Comparison of ENCODE assay signal across 41 cellular contexts in genomic region chr6:57006101-57006500, GRCh38. TPM values are rescaled to one million over a fixed set of nuclear protein-coding genes. Genes with fewer than 3 reads are reported as not detected.
"Had no signal": no experiment of that assay in that cellular context is flagged by ENCODE, and none has a peak within 500 bp of the region (broad histone marks: within the 10 kb centered on the region; RNA-seq: fewer than 3 reads in every experiment).

No MANE protein-coding gene starts in this region.

- H3K36me3 ChIP-seq: adrenal gland, brain microvascular endothelial cell, breast epithelium, cardiac muscle cell, colonic mucosa had no signal

- H3K4me3 ChIP-seq: adrenal gland, body of pancreas, breast epithelium, cardiac muscle cell, colonic mucosa had no signal

- H3K27me3 ChIP-seq: adrenal gland, body of pancreas, brain microvascular endothelial cell, breast epithelium, cardiac muscle cell, colonic mucosa had no signal

- H3K4me3 Mint-ChIP-seq: activated B cell treated with CpG ODN at 0.5 μM for 24 hours; activated CD4-positive, alpha-beta memory T cell treated with anti-CD3 and anti-CD28 coated beads for 36 hours; activated CD4-positive, alpha-beta T cell treated with anti-CD3 and anti-CD28 coated beads, Interleukin-2, amount 10 ng/mL, durations not matched to agents 24 days and 14 days; activated CD8-positive, alpha-beta T cell treated with anti-CD3 and anti-CD28 coated beads for 36 hours; activated naive CD4-positive, alpha-beta T cell treated with anti-CD3 and anti-CD28 coated beads for 36 hours; activated naive CD8-positive, alpha-beta T cell treated with anti-CD3 and anti-CD28 coated beads for 36 hours; activated T-cell treated with anti-CD3 and anti-CD28 coated beads, Interleukin-2, amount 50 U/mL, for 4 hours; activated T-cell treated with anti-CD3 and anti-CD28 coated beads, Interleukin-2, amount 50 U/mL, for 72 hours; activated T-helper 1 cell treated with anti-CD3 and anti-CD28 coated beads, Interleukin-12 subunit alpha, Interleukin-12 subunit beta, Interleukin-2, Interleukin-4 antibody, amounts not matched to agents 30 ng/mL and 10 ng/mL and 1 ng/mL, durations not matched to agents 14 hours and 24 hours and 36 hours; activated T-helper 17 cell treated with anti-CD3 and anti-CD28 coated beads, Interleukin-2, amount 50 U/mL, for 72 hours; central memory CD8-positive, alpha-beta T cell; T-helper 1 cell treated with Interleukin-12 subunit alpha and Interleukin-12 subunit beta and Interleukin-4 antibody, amounts not matched to agents 30 μg/mL and 1 μg/mL, for 36 hours; T-helper 2 cell treated with Interferon-gamma antibody and Interleukin-4, amounts not matched to agents 5 μg/mL and 100 μg/mL, for 36 hours had no signal

- H3K9me3 Mint-ChIP-seq: activated B cell treated with CpG ODN at 0.5 μM for 24 hours; activated CD4-positive, alpha-beta memory T cell treated with anti-CD3 and anti-CD28 coated beads for 36 hours; activated CD4-positive, alpha-beta T cell treated with anti-CD3 and anti-CD28 coated beads, Interleukin-2, amount 10 ng/mL, durations not matched to agents 24 days and 14 days; activated CD8-positive, alpha-beta T cell treated with anti-CD3 and anti-CD28 coated beads for 36 hours; activated naive CD4-positive, alpha-beta T cell treated with anti-CD3 and anti-CD28 coated beads for 36 hours; activated naive CD4-positive, alpha-beta T cell treated with anti-CD3 and anti-CD28 coated beads, Interleukin-2, amount 50 U/mL, for 72 hours; activated naive CD8-positive, alpha-beta T cell treated with anti-CD3 and anti-CD28 coated beads for 36 hours; activated T-cell treated with anti-CD3 and anti-CD28 coated beads, Interleukin-2, amount 50 U/mL, for 4 hours; activated T-cell treated with anti-CD3 and anti-CD28 coated beads, Interleukin-2, amount 50 U/mL, for 72 hours; activated T-helper 1 cell treated with anti-CD3 and anti-CD28 coated beads, Interleukin-12 subunit alpha, Interleukin-12 subunit beta, Interleukin-2, Interleukin-4 antibody, amounts not matched to agents 30 ng/mL and 10 ng/mL and 1 ng/mL, durations not matched to agents 14 hours and 24 hours and 36 hours; activated T-helper 17 cell treated with anti-CD3 and anti-CD28 coated beads, Interleukin-2, amount 50 U/mL, for 72 hours; central memory CD8-positive, alpha-beta T cell; T-helper 1 cell treated with Interleukin-12 subunit alpha and Interleukin-12 subunit beta and Interleukin-4 antibody, amounts not matched to agents 30 μg/mL and 1 μg/mL, for 36 hours; T-helper 2 cell treated with Interferon-gamma antibody and Interleukin-4, amounts not matched to agents 5 μg/mL and 100 μg/mL, for 36 hours had no signal

- H3K27ac Mint-ChIP-seq: activated B cell treated with CpG ODN at 0.5 μM for 24 hours; activated CD4-positive, alpha-beta memory T cell treated with anti-CD3 and anti-CD28 coated beads for 36 hours; activated CD4-positive, alpha-beta T cell treated with anti-CD3 and anti-CD28 coated beads, Interleukin-2, amount 10 ng/mL, durations not matched to agents 24 days and 14 days; activated CD8-positive, alpha-beta T cell treated with anti-CD3 and anti-CD28 coated beads for 36 hours; activated naive CD4-positive, alpha-beta T cell treated with anti-CD3 and anti-CD28 coated beads for 36 hours; activated naive CD4-positive, alpha-beta T cell treated with anti-CD3 and anti-CD28 coated beads, Interleukin-2, amount 50 U/mL, for 72 hours; activated naive CD8-positive, alpha-beta T cell treated with anti-CD3 and anti-CD28 coated beads for 36 hours; activated T-cell treated with anti-CD3 and anti-CD28 coated beads, Interleukin-2, amount 50 U/mL, for 72 hours; activated T-helper 1 cell treated with anti-CD3 and anti-CD28 coated beads, Interleukin-12 subunit alpha, Interleukin-12 subunit beta, Interleukin-2, Interleukin-4 antibody, amounts not matched to agents 30 ng/mL and 10 ng/mL and 1 ng/mL, durations not matched to agents 14 hours and 24 hours and 36 hours; activated T-helper 17 cell treated with anti-CD3 and anti-CD28 coated beads, Interleukin-2, amount 50 U/mL, for 72 hours; T-helper 1 cell treated with Interleukin-12 subunit alpha and Interleukin-12 subunit beta and Interleukin-4 antibody, amounts not matched to agents 30 μg/mL and 1 μg/mL, for 36 hours; T-helper 2 cell treated with Interferon-gamma antibody and Interleukin-4, amounts not matched to agents 5 μg/mL and 100 μg/mL, for 36 hours had no signal

- DNase-seq: activated B cell treated with CpG ODN at 0.5 μM for 24 hours; activated CD4-positive, alpha-beta memory T cell treated with anti-CD3 and anti-CD28 coated beads for 36 hours; activated CD4-positive, alpha-beta T cell treated with anti-CD3 and anti-CD28 coated beads for 4 hours; activated CD4-positive, alpha-beta T cell treated with anti-CD3 and anti-CD28 coated beads, Interleukin-2, amount 10 ng/mL, durations not matched to agents 24 days and 14 days; activated CD4-positive, alpha-beta T cell treated with anti-CD3 and anti-CD28 coated beads, Interleukin-2, amount 50 U/mL, for 1 hour; activated CD4-positive, alpha-beta T cell treated with anti-CD3 and anti-CD28 coated beads, Interleukin-2, amount 50 U/mL, for 4 hours; activated CD4-positive, CD25-positive, alpha-beta regulatory T cell treated with anti-CD3 and anti-CD28 coated beads, Interleukin-2, amount 50 U/mL, for 72 hours; activated CD8-positive, alpha-beta memory T cell treated with anti-CD3 and anti-CD28 coated beads, Interleukin-2, amount 50 U/mL, for 4 hours; activated CD8-positive, alpha-beta T cell treated with anti-CD3 and anti-CD28 coated beads for 36 hours; activated effector memory CD4-positive, alpha-beta T cell treated with anti-CD3 and anti-CD28 coated beads, Interleukin-2, amount 50 U/mL, for 16 hours; activated gamma-delta T cell treated with Interleukin-2 at 50 U/mL for 16 hours; activated naive CD4-positive, alpha-beta T cell; activated naive CD4-positive, alpha-beta T cell treated with anti-CD3 and anti-CD28 coated beads for 36 hours; activated naive CD4-positive, alpha-beta T cell treated with anti-CD3 and anti-CD28 coated beads, Interleukin-2, amount 50 U/mL, for 16 hours; activated naive CD8-positive, alpha-beta T cell treated with anti-CD3 and anti-CD28 coated beads for 36 hours; activated T-cell treated with anti-CD3 and anti-CD28 coated beads for 4 hours; activated T-cell treated with anti-CD3 and anti-CD28 coated beads, Interleukin-2, amount 50 U/mL, for 1 hour; activated T-cell treated with anti-CD3 and anti-CD28 coated beads, Interleukin-2, amount 50 U/mL, for 4 hours; activated T-cell treated with anti-CD3 and anti-CD28 coated beads, Interleukin-2, amount 50 U/mL, for 72 hours; adrenal gland; amygdala; aorta; body of pancreas; brain microvascular endothelial cell; caudate nucleus; cerebellar nuclear complex; colonic mucosa; T-helper 2 cell; T-helper 9 cell had no signal

- H3K4me1 Mint-ChIP-seq: activated B cell treated with CpG ODN at 0.5 μM for 24 hours; activated CD4-positive, alpha-beta T cell treated with anti-CD3 and anti-CD28 coated beads, Interleukin-2, amount 10 ng/mL, durations not matched to agents 24 days and 14 days; activated naive CD8-positive, alpha-beta T cell treated with anti-CD3 and anti-CD28 coated beads for 36 hours; activated T-helper 17 cell treated with anti-CD3 and anti-CD28 coated beads, Interleukin-2, amount 50 U/mL, for 72 hours; central memory CD8-positive, alpha-beta T cell had no signal

- ATAC-seq: activated CD8-positive, alpha-beta T cell treated with anti-CD3 and anti-CD28 coated beads for 36 hours; activated naive CD4-positive, alpha-beta T cell treated with anti-CD3 and anti-CD28 coated beads, Interleukin-2, amount 50 U/mL, for 72 hours; activated T-cell treated with anti-CD3 and anti-CD28 coated beads, Interleukin-2, amount 50 U/mL, for 4 hours; activated T-cell treated with anti-CD3 and anti-CD28 coated beads, Interleukin-2, amount 50 U/mL, for 72 hours; activated T-helper 17 cell treated with anti-CD3 and anti-CD28 coated beads, Interleukin-2, amount 50 U/mL, for 72 hours; body of pancreas had no signal

- H3K27ac ChIP-seq: adrenal gland, body of pancreas, brain microvascular endothelial cell, breast epithelium, cardiac muscle cell, colonic mucosa, VCaP had no signal

- H3K9me3 ChIP-seq: adrenal gland, body of pancreas, breast epithelium, colonic mucosa had no signal

- H3K36me3 Mint-ChIP-seq: activated CD4-positive, alpha-beta memory T cell treated with anti-CD3 and anti-CD28 coated beads for 36 hours; activated naive CD4-positive, alpha-beta T cell treated with anti-CD3 and anti-CD28 coated beads, Interleukin-2, amount 50 U/mL, for 72 hours; activated naive CD8-positive, alpha-beta T cell treated with anti-CD3 and anti-CD28 coated beads for 36 hours had no signal

- FAIRE-seq: astrocyte, TTC549 had no signal

- H3K4me1 ChIP-seq: adrenal gland, body of pancreas, breast epithelium, colonic mucosa had no signal

- H3K27me3 Mint-ChIP-seq: activated CD8-positive, alpha-beta T cell treated with anti-CD3 and anti-CD28 coated beads for 36 hours had no signal

RNA-seq across cellular contexts. Expression of gene BEND6, which starts 51.2 kb away (rescaled TPM):
- total RNA-seq: activated B cell treated with CpG ODN at 0.5 μM for 24 hours; activated CD4-positive, alpha-beta memory T cell treated with anti-CD3 and anti-CD28 coated beads for 36 hours; activated CD4-positive, alpha-beta T cell treated with anti-CD3 and anti-CD28 coated beads, Interleukin-2, amount 10 ng/mL, durations not matched to agents 24 days and 14 days; activated CD8-positive, alpha-beta memory T cell treated with anti-CD3 and anti-CD28 coated beads for 36 hours; activated CD8-positive, alpha-beta T cell treated with anti-CD3 and anti-CD28 coated beads for 36 hours; activated naive CD4-positive, alpha-beta T cell treated with anti-CD3 and anti-CD28 coated beads for 36 hours; activated naive CD4-positive, alpha-beta T cell treated with anti-CD3 and anti-CD28 coated beads, Interleukin-2, amount 50 U/mL, for 72 hours; activated naive CD8-positive, alpha-beta T cell treated with anti-CD3 and anti-CD28 coated beads for 36 hours; activated T-helper 1 cell treated with anti-CD3 and anti-CD28 coated beads, Interleukin-12 subunit alpha, Interleukin-12 subunit beta, Interleukin-2, Interleukin-4 antibody, amounts not matched to agents 30 ng/mL and 10 ng/mL and 1 ng/mL, durations not matched to agents 14 hours and 24 hours and 36 hours had no signal
